In the genomic region with DNA sequence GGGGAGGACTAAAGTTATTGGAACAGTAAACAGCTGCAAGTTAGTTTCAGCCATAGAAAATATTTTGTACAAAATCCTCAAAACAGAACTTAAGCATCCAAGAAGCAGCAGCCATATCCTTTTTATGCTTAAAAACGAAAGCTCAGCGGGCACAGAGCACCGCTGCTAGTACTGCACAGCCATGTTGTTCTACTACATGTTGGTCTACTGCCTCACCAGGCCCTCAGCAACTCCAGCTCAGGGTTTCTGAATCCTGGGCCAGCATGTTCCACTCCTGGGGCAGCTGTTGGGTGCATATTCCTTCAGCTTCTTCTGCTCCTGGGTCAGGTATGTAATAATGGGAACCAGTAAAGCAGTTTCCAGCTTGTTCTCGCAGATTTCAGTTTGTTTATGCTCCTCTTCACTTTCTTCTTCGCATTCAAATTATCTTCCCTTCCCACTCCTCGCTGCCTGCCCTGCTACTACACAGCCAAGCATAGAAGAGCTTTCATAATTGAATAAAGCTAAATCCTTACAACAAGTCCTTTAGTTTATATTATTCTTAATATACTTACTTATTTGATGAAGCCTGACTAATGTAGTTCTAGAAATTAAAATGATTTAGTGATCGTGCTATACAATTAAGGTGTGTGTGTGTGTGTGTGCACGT, we compare ENCODE assay signal across 28 cellular contexts.
DNase-seq lines count a peak whose midpoint lies in the region; ATAC-seq, FAIRE-seq and TF ChIP-seq lines count a peak whose summit lies in the region.
"Had no signal": no experiment of that assay in that cellular context is flagged by ENCODE, and none has a peak within 500 bp of the region (broad histone marks: within the 10 kb centered on the region; RNA-seq: fewer than 3 reads in every experiment).

No MANE protein-coding gene starts in this region.

- CTCF ChIA-PET in GM12878 (lab: Yijun Ruan, JAX): no interaction called here

- BruUV-seq in GM12878 (replicated peaks; lab: Mats Ljungman, UMichigan): no TSS peak

- intact Hi-C loops in GM12878 (cut with micrococcal nuclease; ENCODE audit: unreplicated experiment): no loop called here

- DNase-seq in GM06990 (ENCODE audit: extremely low read depth, insufficient read length) (no peak), Karpas-422 (no peak), GM12878 (ENCODE audit: low read depth, low spot score) (no peak), NCI-H82 treated with DMSO at 0.1 percent for 48 hours (lab: John Stamatoyannopoulos, UW; ENCODE audit: unreplicated experiment) (no peak), GM10266 (ENCODE audit: extremely low spot score) (no peak), AML-193 (lab: John Stamatoyannopoulos, UW) (no peak), NCI-H1105 treated with DMSO at 0.1 percent for 48 hours (lab: John Stamatoyannopoulos, UW) (no peak)
- DNase-seq: ACHN; activated B cell treated with CpG ODN at 0.5 μM for 24 hours; activated naive CD4-positive, alpha-beta T cell treated with Interleukin-2 at 50 U/mL for 16 hours; adrenal gland; body of pancreas; dermis blood vessel endothelial cell; esophagus squamous epithelium; foreskin melanocyte; GF-D8; left colon; mammary epithelial cell; NCI-H1694 treated with DMSO at 0.1 percent for 48 hours; NCI-H2171; NCI-H524 treated with DMSO at 0.1 percent for 48 hours; SW 1271 had no signal

- POLR2A ChIA-PET in GM12878 (lab: Charles Lee): no interaction called here

- in situ Hi-C loops in GM12878 (cut with MboI): no loop called here

- H3K9me2 ChIP-seq in Karpas-422 (replicated peaks; ENCODE audit: insufficient read depth, low read length): no peaks in the 10 kb centered on the region

- ATAC-seq in GM21717 (IDR thresholded peaks at IDR 0.05; ENCODE audit: unreplicated experiment): peak; percentile 84
- peak; percentile 85 for ATAC-seq in GM12878
- ATAC-seq: body of pancreas, left colon had no signal

- H3K9ac ChIP-seq in Karpas-422 (ENCODE audit: low read length) (no peak overlapping the region), GM12878 (ENCODE audit: control insufficient read depth, insufficient read depth, low read length) (peak overlapping the region; percentile 47)
- H3K9ac ChIP-seq: BLaER1, parathyroid adenoma had no signal

- SMC1A ChIA-PET in GM12878 (lab: Charles Lee; ENCODE audit: uncharacterized antibody, unreplicated experiment): interaction anchor here (0.6 to 2.1 kb wide), 5 partner anchors 8 to 20 kb away, joined by 3 to 7 read pairs (median 3); no protein-coding TSS in a partner anchor

- H3K4me3 ChIP-seq in GM06990 (replicated peaks; ENCODE audit: low read depth, low read length) (peak overlapping the region; percentile 43), Karpas-422 (ENCODE audit: low read length) (no peak overlapping the region), GM12878 (no peak overlapping the region)
- H3K4me3 ChIP-seq: adrenal gland, BLaER1, body of pancreas, esophagus squamous epithelium, HAP-1, tibial nerve had no signal

- H3K36me3 ChIP-seq in GM06990 (ENCODE audit: control insufficient read depth, insufficient read depth, low read length) (no peaks in the 10 kb centered on the region), Karpas-422 (ENCODE audit: insufficient read depth, low read length) (no peaks in the 10 kb centered on the region), GM12878 (ENCODE audit: control insufficient read depth in 2 of 2, insufficient read depth in 2 of 2, low read length in 1 of 2) (no peaks in the 10 kb centered on the region)
- H3K36me3 ChIP-seq: adrenal gland, BLaER1, esophagus squamous epithelium, HAP-1, tibial nerve had no signal

- WGBS in GM12878 (ENCODE audit: insufficient coverage, insufficient replicate concordance, low lambda C conversion rate, missing lambda C conversion rate): 16% methylated on average over 8 of the region's 8 CpGs

- H3K4me2 ChIP-seq in Karpas-422 (ENCODE audit: low read depth, low read length, poor library complexity, severe bottlenecking) (no peak overlapping the region), GM12878 (ENCODE audit: control insufficient read depth, insufficient read depth) (peak overlapping the region; percentile 44)
- H3K4me2 ChIP-seq: BLaER1 had no signal

- no peak for TF ChIP-seq EP300 in GM12878 (IDR thresholded peaks at IDR 0.05; ENCODE audit: borderline replicate concordance in 1 of 2, control insufficient read depth in 1 of 2, low read depth in 2 of 2, low read length in 2 of 2)

- TF ChIP-seq CTCF in GM06990 (IDR thresholded peaks at IDR 0.05; ENCODE audit: insufficient read depth, low read length, poor library complexity, severe bottlenecking): no peak
- no peak for TF ChIP-seq CTCF in GM12878 (IDR thresholded peaks at IDR 0.05 in 2 of 3, conservative IDR thresholded peaks at IDR 0.05 in 1 of 3; ENCODE audit: control insufficient read depth in 2 of 3, extremely low read depth in 1 of 3, insufficient read depth in 1 of 3, low read depth in 3 of 3, low read length in 3 of 3)
- TF ChIP-seq CTCF in GM10266 (IDR thresholded peaks at IDR 0.05; ENCODE audit: control insufficient read depth, insufficient read depth, low read depth, missing control alignments): no peak

- H3K27ac ChIP-seq in Karpas-422 (ENCODE audit: low read length): no peak overlapping the region
- H3K27ac ChIP-seq in GM12878 (ENCODE audit: control insufficient read depth, insufficient read depth): peak overlapping the region; percentile 32; the same call in 1 of the 2 replicates
- H3K27ac ChIP-seq: adrenal gland, BLaER1, body of pancreas, esophagus squamous epithelium, parathyroid adenoma, tibial nerve had no signal

- peaks cover 4% of the 10 kb centered on the region for H3K9me3 ChIP-seq in Karpas-422 (ENCODE audit: low read length)
- no peaks in the 10 kb centered on the region for H3K9me3 ChIP-seq in GM12878 (replicated peaks; ENCODE audit: control insufficient read depth, insufficient read depth, low read length)
- H3K9me3 ChIP-seq: adrenal gland, body of pancreas, HAP-1 had no signal

- peaks cover 5% of the 10 kb centered on the region; the same call in 1 of the 2 replicates for H3K4me1 ChIP-seq in Karpas-422 (ENCODE audit: low read length)
- no peaks in the 10 kb centered on the region for H3K4me1 ChIP-seq in GM12878 (ENCODE audit: control insufficient read depth, insufficient read depth, low read length)
- H3K4me1 ChIP-seq: adrenal gland, BLaER1, body of pancreas, esophagus squamous epithelium, HAP-1, parathyroid adenoma, tibial nerve had no signal

- no peak for TF ChIP-seq POLR2A in GM12878 (IDR thresholded peaks at IDR 0.05; ENCODE audit: low read depth, low read length)

- TF ChIP-seq RAD21 in GM12878 (IDR thresholded peaks at IDR 0.05; ENCODE audit: insufficient read depth, low read depth, low read length): no peak

- RAD21 ChIA-PET in GM12878 (lab: Charles Lee; ENCODE audit: unreplicated experiment): interaction anchor here (1.1 kb wide), 1 partner anchor 10 kb away, joined by 3 read pairs; no protein-coding TSS in a partner anchor

- H3K79me2 ChIP-seq in Karpas-422 (ENCODE audit: low read length) (no peaks in the 10 kb centered on the region), GM12878 (ENCODE audit: control insufficient read depth, insufficient read depth, low read length) (no peaks in the 10 kb centered on the region)
- H3K79me2 ChIP-seq: parathyroid adenoma had no signal

- H3K27me3 ChIP-seq in GM06990 (replicated peaks; ENCODE audit: control insufficient read depth, insufficient read depth, low read length): no peaks in the 10 kb centered on the region
- H3K27me3 ChIP-seq in Karpas-422 (ENCODE audit: low read length): no peaks in the 10 kb centered on the region
- H3K27me3 ChIP-seq in GM12878 (replicated peaks in 1 of 2; ENCODE audit: control insufficient read depth in 2 of 2, insufficient read depth in 2 of 2, low read length in 1 of 2): no peaks in the 10 kb centered on the region
- H3K27me3 ChIP-seq: adrenal gland, BLaER1, body of pancreas, esophagus squamous epithelium, tibial nerve had no signal

- H2AFZ ChIP-seq in Karpas-422 (ENCODE audit: low read length) (peak overlapping the region; percentile 86), GM12878 (ENCODE audit: control insufficient read depth, low read depth, low read length) (peak overlapping the region; percentile 88)
- H2AFZ ChIP-seq: parathyroid adenoma had no signal

- no peak for FAIRE-seq in GM12878 (lab: Jason Lieb, UNC)
- FAIRE-seq: endometrium had no signal

- H4K20me1 ChIP-seq in Karpas-422 (ENCODE audit: insufficient read depth, low read depth, low read length): no peaks in the 10 kb centered on the region
- no peaks in the 10 kb centered on the region for H4K20me1 ChIP-seq in GM12878 (ENCODE audit: control insufficient read depth, insufficient read depth)
- H4K20me1 ChIP-seq: BLaER1 had no signal

TF ChIP-seq in GM12878, 131 proteins besides CTCF, POLR2A, EP300 and RAD21:
- TF ChIP-seq TAF1 (IDR thresholded peaks at IDR 0.05; ENCODE audit: borderline replicate concordance, low read depth, low read length) (peak; percentile 44; the same call in 1 of the 2 replicates), YY1 (IDR thresholded peaks at IDR 0.05; ENCODE audit: low read depth, low read length) (peak; percentile 82), ZNF274 (IDR thresholded peaks at IDR 0.05; ENCODE audit: insufficient read depth, insufficient read length) (no peak)
TF ChIP-seq in GM12878: peak in this region for 2.
